18 cellular contexts compared by ENCODE assay signal in the genomic region with DNA sequence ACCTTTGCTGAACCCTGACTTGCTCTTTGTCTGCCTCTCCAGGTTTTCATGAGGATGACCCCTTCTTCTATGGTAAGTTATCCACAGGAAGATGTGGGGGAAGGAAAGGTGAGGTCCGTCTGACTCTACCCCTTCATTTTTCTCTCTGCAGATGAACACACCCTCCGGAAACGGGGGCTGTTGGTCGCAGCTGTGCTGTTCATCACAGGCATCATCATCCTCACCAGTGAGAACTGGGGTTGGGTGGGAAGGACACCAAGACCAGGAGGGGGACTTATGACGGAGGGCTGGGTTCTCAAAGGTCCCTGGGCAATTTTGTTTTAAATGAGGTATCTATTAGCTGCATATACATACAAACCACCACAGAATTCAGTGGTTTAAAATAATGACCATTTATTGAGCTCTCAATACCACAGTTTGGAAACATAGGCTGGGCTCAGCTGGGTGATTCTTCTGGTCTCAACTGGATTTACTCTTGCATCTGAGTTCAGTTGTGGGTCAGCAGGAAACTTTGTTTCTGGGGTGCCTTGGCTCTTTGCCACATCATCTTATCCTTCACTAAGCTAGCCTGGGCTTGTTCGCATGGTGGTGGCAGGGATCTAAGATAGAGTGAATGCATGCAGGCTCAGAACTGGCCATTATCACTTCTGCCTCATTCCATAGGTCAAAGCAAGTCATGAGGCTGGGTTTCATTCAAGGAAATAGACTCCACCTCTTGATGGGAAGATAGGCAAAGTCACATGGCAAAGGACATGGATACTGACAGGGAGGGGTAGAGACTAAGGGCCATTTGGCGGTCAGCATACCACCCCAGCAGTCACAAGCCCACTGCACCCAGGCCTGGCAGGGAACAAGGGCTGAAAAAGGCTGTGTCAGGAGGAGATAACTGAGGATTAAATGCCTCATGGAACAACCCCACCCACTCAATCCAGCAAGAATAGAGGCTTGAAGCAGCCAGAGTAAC. TPM values are rescaled to one million over a fixed set of nuclear protein-coding genes. Genes with fewer than 3 reads are reported as not detected.
DNase-seq lines count a peak whose midpoint lies in the region; ATAC-seq and TF ChIP-seq lines count a peak whose summit lies in the region.
"Had no signal": no experiment of that assay in that cellular context is flagged by ENCODE, and none has a peak within 500 bp of the region (broad histone marks: within the 10 kb centered on the region; RNA-seq: fewer than 3 reads in every experiment).

No MANE protein-coding gene starts in this region.

- ATAC-seq in RWPE2 (ENCODE audit: low read depth) (no peak), GM19467 (IDR thresholded peaks at IDR 0.05; ENCODE audit: unreplicated experiment) (no peak)
- ATAC-seq in central memory CD8-positive, alpha-beta T cell (replicated peaks; ENCODE audit: extremely low read depth, poor library complexity, severe bottlenecking) = no peak
- ATAC-seq: gastrocnemius medialis, WTC11 had no signal

- no peaks in the 10 kb centered on the region for H3K27me3 ChIP-seq in RWPE2 (ENCODE audit: insufficient read depth, poor library complexity, severe bottlenecking)
- no peaks in the 10 kb centered on the region for H3K27me3 ChIP-seq in endodermal cell (ENCODE audit: control insufficient read depth, insufficient read depth, low read length, poor library complexity, severe bottlenecking)
- H3K27me3 ChIP-seq: gastrocnemius medialis, SJSA1 had no signal

- POLR2A ChIA-PET in activated CD4-positive, alpha-beta T cell treated with anti-CD3 and anti-CD28 coated beads, Interleukin-2, amount 10 ng/mL, durations not matched to agents 7 days and 5 days (lab: Charles Lee) = no interaction called here

- peak overlapping the region; percentile 91 for H3K27ac Mint-ChIP-seq in activated CD4-positive, alpha-beta T cell treated with anti-CD3 and anti-CD28 coated beads, Interleukin-2, amount 10 ng/mL, durations not matched to agents 7 days and 5 days
- peak overlapping the region; percentile 95 for H3K27ac Mint-ChIP-seq in central memory CD8-positive, alpha-beta T cell (ENCODE audit: low read depth)
- H3K27ac Mint-ChIP-seq in endodermal cell = no peak overlapping the region

- 81% methylated on average over 6 of the region's 7 CpGs; no CpG with 5 or more reads in 1 of the 2 experiments for WGBS in endodermal cell (ENCODE audit: insufficient coverage in 1 of 2, insufficient read length in 1 of 2), 2 experiments

- peaks cover 51% of the 10 kb centered on the region for H3K4me1 Mint-ChIP-seq in activated CD4-positive, alpha-beta T cell treated with anti-CD3 and anti-CD28 coated beads, Interleukin-2, amount 10 ng/mL, durations not matched to agents 7 days and 5 days
- H3K4me1 Mint-ChIP-seq in central memory CD8-positive, alpha-beta T cell = peaks cover 25% of the 10 kb centered on the region
- H3K4me1 Mint-ChIP-seq in endodermal cell = no peaks in the 10 kb centered on the region
- H3K4me1 Mint-ChIP-seq: neural crest cell, WTC11 had no signal

- H3K9me3 ChIP-seq in RWPE2 (ENCODE audit: severe bottlenecking) = peaks cover 6% of the 10 kb centered on the region
- peaks cover 27% of the 10 kb centered on the region for H3K9me3 ChIP-seq in endodermal cell (ENCODE audit: control insufficient read depth, low read length)

- peaks cover 48% of the 10 kb centered on the region for H3K9me3 Mint-ChIP-seq in activated CD4-positive, alpha-beta T cell treated with anti-CD3 and anti-CD28 coated beads, Interleukin-2, amount 10 ng/mL, durations not matched to agents 7 days and 5 days
- H3K9me3 Mint-ChIP-seq in central memory CD8-positive, alpha-beta T cell = no peaks in the 10 kb centered on the region
- peaks cover 21% of the 10 kb centered on the region for H3K9me3 Mint-ChIP-seq in endodermal cell

- peaks cover 95% of the 10 kb centered on the region for H3K36me3 Mint-ChIP-seq in activated CD4-positive, alpha-beta T cell treated with anti-CD3 and anti-CD28 coated beads, Interleukin-2, amount 10 ng/mL, durations not matched to agents 7 days and 5 days (ENCODE audit: low read depth)
- peaks cover 66% of the 10 kb centered on the region for H3K36me3 Mint-ChIP-seq in central memory CD8-positive, alpha-beta T cell (ENCODE audit: insufficient read depth)
- peaks cover 44% of the 10 kb centered on the region for H3K36me3 Mint-ChIP-seq in endodermal cell (ENCODE audit: low read depth)

- CTCF ChIA-PET in activated CD4-positive, alpha-beta T cell treated with anti-CD3 and anti-CD28 coated beads, Interleukin-2, amount 10 ng/mL, durations not matched to agents 7 days and 5 days (lab: Charles Lee) = interaction anchor here (0.6 to 3.2 kb wide), 2 partner anchors 13 to 23 kb away, joined by 4 to 14 read pairs; partner anchors contain the start of genes FXYD5 and FXYD7

- H3K36me3 ChIP-seq in RWPE2 (ENCODE audit: low read depth) = peaks cover 60% of the 10 kb centered on the region
- no peaks in the 10 kb centered on the region for H3K36me3 ChIP-seq in endodermal cell (ENCODE audit: control insufficient read depth, insufficient read depth, low read length)

- H3K4me1 ChIP-seq in RWPE2 (ENCODE audit: insufficient read depth, poor library complexity, severe bottlenecking) (peaks cover 10% of the 10 kb centered on the region), endodermal cell (ENCODE audit: control insufficient read depth, insufficient read depth, low read length) (no peaks in the 10 kb centered on the region)
- H3K4me1 ChIP-seq: gastrocnemius medialis, SJSA1 had no signal

- no peak for DNase-seq in activated CD4-positive, alpha-beta T cell treated with anti-CD3 and anti-CD28 coated beads, Interleukin-2, amount 10 ng/mL, durations not matched to agents 7 days and 5 days
- DNase-seq in activated CD4-positive, alpha-beta T cell treated with anti-CD3 and anti-CD28 coated beads for 4 hours = no peak
- DNase-seq in RWPE2 (ENCODE audit: low spot score) (peak; percentile 19), NCI-H2196 (lab: John Stamatoyannopoulos, UW; ENCODE audit: unreplicated experiment) (no peak), endodermal cell (no peak)
- DNase-seq in central memory CD8-positive, alpha-beta T cell (ENCODE audit: low spot score in 2 of 2) = peak in 1 of 2 donors; percentile 7
- DNase-seq: DND-41, gastrocnemius medialis, NCI-H146, NCI-H774 had no signal

- H3K27ac ChIP-seq in RWPE2 (ENCODE audit: poor library complexity, severe bottlenecking) (no peak overlapping the region), skin epidermis (peak overlapping the region in 11 of 21 experiments; percentile 31 to 85 (median 63)), endodermal cell (ENCODE audit: low read depth, low read length) (no peak overlapping the region)
- H3K27ac ChIP-seq: gastrocnemius medialis, SJSA1 had no signal

- peak overlapping the region; percentile 32 for H3K4me3 Mint-ChIP-seq in activated CD4-positive, alpha-beta T cell treated with anti-CD3 and anti-CD28 coated beads, Interleukin-2, amount 10 ng/mL, durations not matched to agents 7 days and 5 days
- H3K4me3 Mint-ChIP-seq in central memory CD8-positive, alpha-beta T cell = no peak overlapping the region
- no peak overlapping the region for H3K4me3 Mint-ChIP-seq in endodermal cell
- H3K4me3 Mint-ChIP-seq: neural crest cell, WTC11 had no signal

- no peaks in the 10 kb centered on the region for H3K27me3 Mint-ChIP-seq in activated CD4-positive, alpha-beta T cell treated with anti-CD3 and anti-CD28 coated beads, Interleukin-2, amount 10 ng/mL, durations not matched to agents 7 days and 5 days
- H3K27me3 Mint-ChIP-seq in central memory CD8-positive, alpha-beta T cell = no peaks in the 10 kb centered on the region
- no peaks in the 10 kb centered on the region for H3K27me3 Mint-ChIP-seq in endodermal cell (ENCODE audit: insufficient read depth)

- no peak overlapping the region for H3K9ac ChIP-seq in endodermal cell (ENCODE audit: extremely low read depth, low read length, poor library complexity, severe bottlenecking)

- TF ChIP-seq CTCF in RWPE2 (IDR thresholded peaks at IDR 0.05; ENCODE audit: poor library complexity, severe bottlenecking) (no peak), endodermal cell (conservative IDR thresholded peaks at IDR 0.05) (no peak)

- no peak overlapping the region for H3K4me3 ChIP-seq in RWPE2 (ENCODE audit: severe bottlenecking)
- no peak overlapping the region for H3K4me3 ChIP-seq in skin epidermis
- H3K4me3 ChIP-seq in endodermal cell (ENCODE audit: low read length) = no peak overlapping the region
- H3K4me3 ChIP-seq: gastrocnemius medialis, SJSA1, smooth muscle cell had no signal

RNA-seq across cellular contexts. Expression of gene FXYD5, which starts 11.8 kb away (rescaled TPM):
- total RNA-seq in activated CD4-positive, alpha-beta T cell treated with anti-CD3 and anti-CD28 coated beads, Interleukin-2, amount 10 ng/mL, durations not matched to agents 7 days and 5 days = 100 to 1,000 TPM; 455 to 524 TPM
- total RNA-seq in endodermal cell = 10 to 100 TPM; 24.0 to 29.6 TPM
- polyA plus RNA-seq in endodermal cell (2013, experiment 1 of 2) = 36.6 TPM
- polyA plus RNA-seq in endodermal cell (2013, experiment 2 of 2) = 27.4 TPM

RNA-seq across cellular contexts. Expression of gene FXYD7, which starts 23.3 kb away (rescaled TPM):
- total RNA-seq in activated CD4-positive, alpha-beta T cell treated with anti-CD3 and anti-CD28 coated beads, Interleukin-2, amount 10 ng/mL, durations not matched to agents 7 days and 5 days = 1 to 10 TPM; 4.5 to 5.0 TPM
- total RNA-seq in endodermal cell = 1 to 10 TPM in 1 of 2 donors, not detected in 1; 1.1 TPM
- polyA plus RNA-seq in endodermal cell (2013, experiment 1 of 2) = 8.2 TPM
- polyA plus RNA-seq in endodermal cell (2013, experiment 2 of 2) = 5.4 TPM
- total RNA-seq: dermis microvascular lymphatic vessel endothelial cell, SJSA1, smooth muscle cell had no signal
- polyA plus RNA-seq: smooth muscle cell had no signal

RNA-seq across cellular contexts. Expression of gene FXYD1, which starts 27.8 kb away (rescaled TPM):
- total RNA-seq in activated CD4-positive, alpha-beta T cell treated with anti-CD3 and anti-CD28 coated beads, Interleukin-2, amount 10 ng/mL, durations not matched to agents 7 days and 5 days = 1 to 10 TPM; 1.0 to 1.8 TPM
- total RNA-seq in endodermal cell = under 1 TPM in 1 of 2 donors, not detected in 1; 0.75 TPM
- polyA plus RNA-seq in endodermal cell (2013, experiment 1 of 2) = 2.1 TPM
- polyA plus RNA-seq in endodermal cell (2013, experiment 2 of 2) = 5.6 TPM
- total RNA-seq: A673, dermis microvascular lymphatic vessel endothelial cell, SJSA1 had no signal

RNA-seq across cellular contexts. Expression of gene LGI4, which starts 31.5 kb away (rescaled TPM):
- under 1 TPM; 0.37 to 0.40 TPM for total RNA-seq in activated CD4-positive, alpha-beta T cell treated with anti-CD3 and anti-CD28 coated beads, Interleukin-2, amount 10 ng/mL, durations not matched to agents 7 days and 5 days
- under 1 TPM; 0.27 to 0.37 TPM for total RNA-seq in endodermal cell
- polyA plus RNA-seq in endodermal cell (2013, experiment 1 of 2) = 8.4 TPM
- polyA plus RNA-seq in endodermal cell (2013, experiment 2 of 2) = 7.0 TPM
- total RNA-seq: A673, dermis microvascular lymphatic vessel endothelial cell, SJSA1 had no signal

RNA-seq across cellular contexts. Expression of gene FXYD3, which starts 50.8 kb away (rescaled TPM):
- total RNA-seq in activated CD4-positive, alpha-beta T cell treated with anti-CD3 and anti-CD28 coated beads, Interleukin-2, amount 10 ng/mL, durations not matched to agents 7 days and 5 days = not detected
- not detected for total RNA-seq in endodermal cell
- not detected for polyA plus RNA-seq in endodermal cell (2013, experiment 1 of 2)
- polyA plus RNA-seq in endodermal cell (2013, experiment 2 of 2) = 0.99 TPM
- total RNA-seq: A673, dermis microvascular lymphatic vessel endothelial cell, SJSA1 had no signal

Comparison
In these comparisons a context has a peak if more than half of its experiments do, and no peak if none do; other contexts are left out.
1. H3K27ac ChIP-seq: peak in skin epidermis (11 of 21); none in RWPE2 (single experiment) and endodermal cell (single experiment).
2. RNA of gene FXYD5, which starts 11.8 kb away (total RNA-seq): 455 to 524 TPM in activated CD4-positive, alpha-beta T cell treated with anti-CD3 and anti-CD28 coated beads, Interleukin-2, amount 10 ng/mL, durations not matched to agents 7 days and 5 days; 24.0 to 29.6 TPM in endodermal cell; every median in the first group is over 10 times any median in the second.